In genomic region chr14:65834812-65835211, GRCh38 we compare ENCODE assay signal across 31 cellular contexts.
"Had no signal": no experiment of that assay in that cellular context is flagged by ENCODE, and none has a peak within 500 bp of the region (broad histone marks: within the 10 kb centered on the region; RNA-seq: fewer than 3 reads in every experiment).

No MANE protein-coding gene starts in this region.

- H3K4me1 ChIP-seq: ascending aorta, colonic mucosa, gastrocnemius medialis, vagina had no signal

- ATAC-seq: gastrocnemius medialis; left ventricle myocardium superior; sciatic nerve; stimulated activated effector memory CD8-positive, alpha-beta T cell treated with anti-CD3 and anti-CD28 coated beads, Interleukin-12 subunit alpha, Interleukin-12 subunit beta, amount 100 ng/mL, for 72 hours; stimulated activated naive CD8-positive, alpha-beta T cell treated with anti-CD3 and anti-CD28 coated beads, Interleukin-15, amount 100 ng/mL, for 72 hours had no signal

- H3K4me3 Mint-ChIP-seq: activated naive CD4-positive, alpha-beta T cell treated with anti-CD3 and anti-CD28 coated beads, Interleukin-2, amount 10 ng/mL, durations not matched to agents 7 days and 5 days; activated naive CD8-positive, alpha-beta T cell treated with anti-CD3 and anti-CD28 coated beads, Interleukin-2, amount 10 ng/mL, durations not matched to agents 7 days and 5 days; activated T-cell treated with anti-CD3 and anti-CD28 coated beads, Interleukin-2, amount 50 U/mL, for 24 hours; brain; nephron; stimulated activated effector memory CD8-positive, alpha-beta T cell treated with anti-CD3 and anti-CD28 coated beads, Interleukin-12 subunit alpha, Interleukin-12 subunit beta, amount 100 ng/mL, for 72 hours; stimulated activated naive CD8-positive, alpha-beta T cell treated with anti-CD3 and anti-CD28 coated beads, Interleukin-15, amount 100 ng/mL, for 72 hours; T-helper 1 cell treated with Interleukin-12 subunit alpha and Interleukin-12 subunit beta and Interleukin-4 antibody, amounts not matched to agents 30 μg/mL and 1 μg/mL, for 36 hours; type B pancreatic cell had no signal

- H3K9me3 Mint-ChIP-seq: activated T-cell treated with anti-CD3 and anti-CD28 coated beads, Interleukin-2, amount 50 U/mL, for 24 hours; nephron; stimulated activated effector memory CD8-positive, alpha-beta T cell treated with anti-CD3 and anti-CD28 coated beads, Interleukin-12 subunit alpha, Interleukin-12 subunit beta, amount 100 ng/mL, for 72 hours; stimulated activated naive CD8-positive, alpha-beta T cell treated with anti-CD3 and anti-CD28 coated beads, Interleukin-15, amount 100 ng/mL, for 72 hours; type B pancreatic cell had no signal

- H3K27me3 Mint-ChIP-seq: activated naive CD4-positive, alpha-beta T cell treated with anti-CD3 and anti-CD28 coated beads, Interleukin-2, amount 10 ng/mL, durations not matched to agents 7 days and 5 days; activated naive CD8-positive, alpha-beta T cell treated with anti-CD3 and anti-CD28 coated beads, Interleukin-2, amount 10 ng/mL, durations not matched to agents 7 days and 5 days; activated T-cell treated with anti-CD3 and anti-CD28 coated beads, Interleukin-2, amount 50 U/mL, for 24 hours; stimulated activated naive CD8-positive, alpha-beta T cell treated with anti-CD3 and anti-CD28 coated beads, Interleukin-15, amount 100 ng/mL, for 72 hours had no signal

- DNase-seq: activated CD4-positive, alpha-beta T cell treated with anti-CD3 and anti-CD28 coated beads for 1 hour; activated CD4-positive, alpha-beta T cell treated with anti-CD3 and anti-CD28 coated beads, Interleukin-2, amount 50 U/mL, for 1 hour; activated CD8-positive, alpha-beta memory T cell treated with anti-CD3 and anti-CD28 coated beads for 24 hours; activated CD8-positive, alpha-beta memory T cell treated with anti-CD3 and anti-CD28 coated beads, Interleukin-2, amount 50 U/mL, for 4 hours; activated gamma-delta T cell; activated naive CD4-positive, alpha-beta T cell treated with anti-CD3 and anti-CD28 coated beads, Interleukin-2, amount 10 ng/mL, durations not matched to agents 7 days and 5 days; activated naive CD8-positive, alpha-beta T cell treated with anti-CD3 and anti-CD28 coated beads, Interleukin-2, amount 10 ng/mL, durations not matched to agents 7 days and 5 days; activated T-cell treated with anti-CD3 and anti-CD28 coated beads, Interleukin-2, amount 50 U/mL, for 24 hours; colonic mucosa; effector memory CD4-positive, alpha-beta T cell; erythroblast; gastrocnemius medialis; glutamatergic neuron; islet precursor cell; left ventricle myocardium superior; ovary; stimulated activated CD4-positive, alpha-beta T cell treated with anti-CD3 and anti-CD28 coated beads, Interleukin-12 subunit alpha, Interleukin-12 subunit beta, amount 100 ng/mL, for 4 hours; stimulated activated CD4-positive, alpha-beta T cell treated with anti-CD3 and anti-CD28 coated beads, Interleukin-4, amount 100 ng/mL, for 24 hours; stimulated activated naive CD8-positive, alpha-beta T cell treated with anti-CD3 and anti-CD28 coated beads, Interleukin-15, amount 100 ng/mL, for 72 hours; T-helper 9 cell had no signal

- H3K27ac ChIP-seq: ascending aorta, cardiac muscle cell, colonic mucosa, gastrocnemius medialis, ovary, vagina had no signal

- H3K36me3 ChIP-seq: ascending aorta, cardiac muscle cell, colonic mucosa, gastrocnemius medialis, ovary, vagina had no signal

- H3K36me3 Mint-ChIP-seq: brain; stimulated activated effector memory CD8-positive, alpha-beta T cell treated with anti-CD3 and anti-CD28 coated beads, Interleukin-12 subunit alpha, Interleukin-12 subunit beta, amount 100 ng/mL, for 72 hours; type B pancreatic cell had no signal

- H3K9me3 ChIP-seq: ascending aorta, colonic mucosa, gastrocnemius medialis, vagina had no signal

- H3K27ac Mint-ChIP-seq: activated naive CD4-positive, alpha-beta T cell treated with anti-CD3 and anti-CD28 coated beads, Interleukin-2, amount 10 ng/mL, durations not matched to agents 7 days and 5 days; activated naive CD8-positive, alpha-beta T cell treated with anti-CD3 and anti-CD28 coated beads, Interleukin-2, amount 10 ng/mL, durations not matched to agents 7 days and 5 days; activated T-cell treated with anti-CD3 and anti-CD28 coated beads, Interleukin-2, amount 50 U/mL, for 24 hours; brain; nephron; progenitor cell of endocrine pancreas; stimulated activated effector memory CD8-positive, alpha-beta T cell treated with anti-CD3 and anti-CD28 coated beads, Interleukin-12 subunit alpha, Interleukin-12 subunit beta, amount 100 ng/mL, for 72 hours; stimulated activated naive CD8-positive, alpha-beta T cell treated with anti-CD3 and anti-CD28 coated beads, Interleukin-15, amount 100 ng/mL, for 72 hours; T-helper 1 cell treated with Interleukin-12 subunit alpha and Interleukin-12 subunit beta and Interleukin-4 antibody, amounts not matched to agents 30 μg/mL and 1 μg/mL, for 36 hours; type B pancreatic cell had no signal

- H3K27me3 ChIP-seq: ascending aorta, cardiac muscle cell, colonic mucosa, gastrocnemius medialis, ovary, vagina had no signal

- H3K4me3 ChIP-seq: ascending aorta, cardiac muscle cell, colonic mucosa, gastrocnemius medialis, ovary, skin epidermis, vagina had no signal
